1 cellular context compared by ENCODE assay signal in the genomic region with DNA sequence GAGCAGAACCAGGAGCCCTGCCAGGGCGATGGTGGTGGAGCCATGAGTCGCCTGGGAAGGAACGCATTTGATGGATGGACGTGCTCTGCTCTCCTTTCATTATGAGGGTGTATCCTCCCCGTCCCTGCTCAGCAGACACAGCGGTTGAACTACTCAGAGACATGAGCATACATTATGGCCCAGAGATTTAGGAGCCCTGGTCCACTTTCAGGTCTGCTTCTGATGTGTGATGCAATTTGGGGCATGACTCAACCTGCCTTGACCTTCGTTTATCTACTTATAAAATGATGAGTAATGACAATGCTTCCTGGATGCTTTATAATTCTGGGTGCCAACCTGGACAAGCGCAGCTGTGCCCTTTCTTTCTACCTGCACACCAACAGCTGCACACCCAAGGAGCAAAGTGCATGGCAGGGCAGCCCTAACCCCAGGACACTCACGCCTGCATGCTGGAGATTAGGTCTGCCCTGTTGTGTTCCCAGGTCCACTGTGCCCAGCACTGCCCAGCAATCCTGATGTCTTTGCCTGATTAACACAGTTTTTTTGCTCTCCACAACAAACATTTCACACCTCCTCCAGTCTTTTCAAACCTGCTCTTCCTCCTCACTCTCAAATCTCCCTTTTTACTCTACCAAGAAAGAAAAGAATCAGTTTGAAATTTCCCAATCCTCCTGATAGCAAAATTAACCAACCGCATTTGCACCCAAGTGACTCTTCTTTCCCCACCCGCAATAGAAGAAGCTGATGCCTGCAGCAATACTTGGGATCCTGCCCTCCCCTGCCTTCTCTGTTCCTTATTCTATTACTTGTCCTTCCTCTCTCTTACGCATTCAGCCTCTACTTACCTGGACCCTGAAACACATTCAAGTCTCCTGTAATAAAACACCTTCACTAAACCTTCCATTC.
TF ChIP-seq lines count a peak whose summit lies in the region.

No MANE protein-coding gene starts in this region.

TF ChIP-seq in HCT116, 20 proteins besides CTCF, POLR2A, EP300 and RAD21 (continued from another document):
- TF ChIP-seq, protein P1, sequence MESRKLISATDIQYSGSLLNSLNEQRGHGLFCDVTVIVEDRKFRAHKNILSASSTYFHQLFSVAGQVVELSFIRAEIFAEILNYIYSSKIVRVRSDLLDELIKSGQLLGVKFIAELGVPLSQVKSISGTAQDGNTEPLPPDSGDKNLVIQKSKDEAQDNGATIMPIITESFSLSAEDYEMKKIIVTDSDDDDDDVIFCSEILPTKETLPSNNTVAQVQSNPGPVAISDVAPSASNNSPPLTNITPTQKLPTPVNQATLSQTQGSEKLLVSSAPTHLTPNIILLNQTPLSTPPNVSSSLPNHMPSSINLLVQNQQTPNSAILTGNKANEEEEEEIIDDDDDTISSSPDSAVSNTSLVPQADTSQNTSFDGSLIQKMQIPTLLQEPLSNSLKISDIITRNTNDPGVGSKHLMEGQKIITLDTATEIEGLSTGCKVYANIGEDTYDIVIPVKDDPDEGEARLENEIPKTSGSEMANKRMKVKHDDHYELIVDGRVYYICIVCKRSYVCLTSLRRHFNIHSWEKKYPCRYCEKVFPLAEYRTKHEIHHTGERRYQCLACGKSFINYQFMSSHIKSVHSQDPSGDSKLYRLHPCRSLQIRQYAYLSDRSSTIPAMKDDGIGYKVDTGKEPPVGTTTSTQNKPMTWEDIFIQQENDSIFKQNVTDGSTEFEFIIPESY (IDR thresholded peaks at IDR 0.05; ENCODE audit: extremely low read depth, insufficient replicate concordance, low read length), result peak; percentile 82
- TF ChIP-seq, protein P2, sequence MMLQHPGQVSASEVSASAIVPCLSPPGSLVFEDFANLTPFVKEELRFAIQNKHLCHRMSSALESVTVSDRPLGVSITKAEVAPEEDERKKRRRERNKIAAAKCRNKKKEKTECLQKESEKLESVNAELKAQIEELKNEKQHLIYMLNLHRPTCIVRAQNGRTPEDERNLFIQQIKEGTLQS (IDR thresholded peaks at IDR 0.05), result no peak
- TF ChIP-seq EZH2 (IDR thresholded peaks at IDR 0.05) (no peak), ELF1 (IDR thresholded peaks at IDR 0.05; ENCODE audit: borderline replicate concordance, low read depth) (no peak), TCF7L2 (IDR thresholded peaks at IDR 0.05; ENCODE audit: borderline replicate concordance, extremely low read depth, insufficient read depth, insufficient read length) (peak; percentile 96)
TF ChIP-seq in HCT116: peak in this region for 4.
